Comparison of ENCODE assay signal across 25 cellular contexts in the genomic region with DNA sequence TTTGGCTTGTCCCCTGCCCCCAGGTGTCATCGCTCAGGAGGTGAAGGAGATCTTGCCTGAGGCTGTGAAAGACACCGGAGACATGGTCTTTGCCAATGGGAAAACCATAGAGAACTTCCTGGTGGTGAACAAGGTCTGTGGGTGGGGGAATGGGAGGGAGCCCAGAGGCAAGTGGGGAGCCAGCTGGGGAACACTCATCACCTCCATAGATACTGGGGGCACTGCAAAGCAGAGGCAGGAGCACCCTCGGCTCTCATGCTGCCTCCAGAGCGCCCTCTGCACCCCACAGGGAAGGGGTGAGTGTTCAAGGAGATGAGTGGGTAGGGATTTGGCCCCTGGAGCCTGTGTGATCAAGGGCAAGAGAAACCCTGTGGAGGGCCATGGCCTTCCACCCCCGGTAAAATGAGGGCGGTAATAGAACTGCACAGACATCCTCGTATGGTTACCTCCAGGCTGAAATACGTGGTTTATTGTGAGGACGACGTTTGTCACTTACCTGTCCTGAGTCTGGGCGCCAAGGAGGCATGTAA. TPM values are rescaled to one million over a fixed set of nuclear protein-coding genes. Genes with fewer than 3 reads are reported as not detected.
DNase-seq lines count a peak whose midpoint lies in the region; ATAC-seq and TF ChIP-seq lines count a peak whose summit lies in the region.
"Had no signal": no experiment of that assay in that cellular context is flagged by ENCODE, and none has a peak within 500 bp of the region (broad histone marks: within the 10 kb centered on the region; RNA-seq: fewer than 3 reads in every experiment).

No MANE protein-coding gene starts in this region.

- CTCF ChIA-PET in CD4-positive, alpha-beta T cell (lab: Charles Lee) = no interaction called here

- peaks cover 13% of the 10 kb centered on the region for H3K4me1 Mint-ChIP-seq in activated CD4-positive, alpha-beta T cell treated with anti-CD3 and anti-CD28 coated beads, Interleukin-2, amount 10 ng/mL, durations not matched to agents 24 days and 14 days
- peaks cover 16% of the 10 kb centered on the region for H3K4me1 Mint-ChIP-seq in CD4-positive, alpha-beta T cell (ENCODE audit: low read depth)
- H3K4me1 Mint-ChIP-seq in T-helper 17 cell (peaks cover 8% of the 10 kb centered on the region), mesothelial cell of epicardium (peaks cover 30% of the 10 kb centered on the region)

- H3K9me3 Mint-ChIP-seq in activated CD4-positive, alpha-beta T cell treated with anti-CD3 and anti-CD28 coated beads, Interleukin-2, amount 10 ng/mL, durations not matched to agents 24 days and 14 days = no peaks in the 10 kb centered on the region
- no peaks in the 10 kb centered on the region for H3K9me3 Mint-ChIP-seq in CD4-positive, alpha-beta T cell
- no peaks in the 10 kb centered on the region for H3K9me3 Mint-ChIP-seq in mesothelial cell of epicardium
- H3K9me3 Mint-ChIP-seq: activated naive CD4-positive, alpha-beta T cell treated with anti-CD3 and anti-CD28 coated beads, Interleukin-2, amount 50 U/mL, for 24 hours had no signal

- DNase-seq in activated CD4-positive, alpha-beta T cell treated with anti-CD3 and anti-CD28 coated beads, Interleukin-2, amount 10 ng/mL, durations not matched to agents 24 days and 14 days = no peak
- DNase-seq in activated CD4-positive, alpha-beta T cell treated with anti-CD3 and anti-CD28 coated beads, Interleukin-2, amount 50 U/mL, for 1 hour = no peak
- DNase-seq in CD4-positive, alpha-beta T cell = no peak
- DNase-seq in T-helper 17 cell = no peak
- no peak for DNase-seq in mesothelial cell of epicardium (ENCODE audit: low spot score in 2 of 2, unreplicated experiment in 2 of 2)
- DNase-seq in lower leg skin (ENCODE audit: low spot score in 2 of 2) = no peak
- no peak for DNase-seq in Peyer's patch
- DNase-seq: 8988T; activated CD4-positive, alpha-beta T cell treated with anti-CD3 and anti-CD28 coated beads for 1 hour; central memory CD4-positive, alpha-beta T cell; dermis blood vessel endothelial cell; mesendoderm; NCI-H1092 treated with DMSO at 0.1 percent for 48 hours; NCI-H1930; NCI-H526; NK-92 treated with Interleukin-12 subunit alpha and Interleukin-12 subunit beta, amount 100 ng/mL, for 24 hours; occipital lobe; stimulated activated naive CD8-positive, alpha-beta T cell treated with anti-CD3 and anti-CD28 coated beads, Interleukin-15, Interleukin-2, amounts not matched to agents 100 U/mL and 50 U/mL, for 24 hours; T-helper 2 cell; tibial artery had no signal

- H3K27ac ChIP-seq in CD4-positive, alpha-beta T cell (ENCODE audit: low read depth, low read length) = no peak overlapping the region
- H3K27ac ChIP-seq in Peyer's patch = no peak overlapping the region
- H3K27ac ChIP-seq: gastroesophageal sphincter, hepatocyte, SJSA1, tibial artery had no signal

- no peak for ATAC-seq in CD4-positive, alpha-beta T cell (ENCODE audit: poor library complexity)
- ATAC-seq in T-helper 17 cell = no peak
- ATAC-seq in HG03095 (IDR thresholded peaks at IDR 0.05; ENCODE audit: unreplicated experiment) = no peak
- ATAC-seq: gastroesophageal sphincter; stimulated activated naive CD8-positive, alpha-beta T cell treated with anti-CD3 and anti-CD28 coated beads, Interleukin-15, Interleukin-2, amounts not matched to agents 100 U/mL and 50 U/mL, for 24 hours had no signal

- H3K27ac Mint-ChIP-seq in activated CD4-positive, alpha-beta T cell treated with anti-CD3 and anti-CD28 coated beads, Interleukin-2, amount 10 ng/mL, durations not matched to agents 24 days and 14 days = no peak overlapping the region
- no peak overlapping the region for H3K27ac Mint-ChIP-seq in CD4-positive, alpha-beta T cell
- H3K27ac Mint-ChIP-seq in T-helper 17 cell (no peak overlapping the region), mesothelial cell of epicardium (peak overlapping the region; percentile 86)
- H3K27ac Mint-ChIP-seq: activated naive CD4-positive, alpha-beta T cell treated with anti-CD3 and anti-CD28 coated beads, Interleukin-2, amount 50 U/mL, for 24 hours had no signal

- no peaks in the 10 kb centered on the region for H3K36me3 Mint-ChIP-seq in activated CD4-positive, alpha-beta T cell treated with anti-CD3 and anti-CD28 coated beads, Interleukin-2, amount 10 ng/mL, durations not matched to agents 24 days and 14 days (ENCODE audit: low read depth)
- no peaks in the 10 kb centered on the region for H3K36me3 Mint-ChIP-seq in CD4-positive, alpha-beta T cell (ENCODE audit: low read depth)
- H3K36me3 Mint-ChIP-seq in T-helper 17 cell (ENCODE audit: low read depth) = no peaks in the 10 kb centered on the region
- H3K36me3 Mint-ChIP-seq in mesothelial cell of epicardium = peaks cover 30% of the 10 kb centered on the region
- H3K36me3 Mint-ChIP-seq: activated naive CD4-positive, alpha-beta T cell treated with anti-CD3 and anti-CD28 coated beads, Interleukin-2, amount 50 U/mL, for 24 hours had no signal

- POLR2A ChIA-PET in CD4-positive, alpha-beta T cell (lab: Charles Lee) = no interaction called here

- intact Hi-C loops in activated CD4-positive, alpha-beta T cell treated with anti-CD3 and anti-CD28 coated beads, Interleukin-2, amount 10 ng/mL, durations not matched to agents 24 days and 14 days (cut with micrococcal nuclease) = no loop called here
- intact Hi-C loops in CD4-positive, alpha-beta T cell (cut with DNase I, micrococcal nuclease) = no loop called here
- intact Hi-C loops in lower leg skin (cut with DNase I; ENCODE audit: low total_unique reads) = no loop called here

- 78 to 89% methylated on average over 9 to 11 of the region's 11 CpGs for WGBS in lower leg skin, 2 donors

- TF ChIP-seq CTCF in CD4-positive, alpha-beta T cell (IDR thresholded peaks at IDR 0.05) = no peak
- TF ChIP-seq CTCF in mesothelial cell of epicardium (IDR thresholded peaks at IDR 0.05; ENCODE audit: unreplicated experiment) (no peak), lower leg skin (IDR thresholded peaks at IDR 0.05) (no peak), Peyer's patch (IDR thresholded peaks at IDR 0.05) (no peak)

- TF ChIP-seq POLR2A in lower leg skin (IDR thresholded peaks at IDR 0.05) = no peak
- no peak for TF ChIP-seq POLR2A in Peyer's patch (IDR thresholded peaks at IDR 0.05)

- peaks cover 0 to 42% (median 0%) of the 10 kb centered on the region in 3 donors for H3K36me3 ChIP-seq in Peyer's patch

- H3K27me3 Mint-ChIP-seq in activated CD4-positive, alpha-beta T cell treated with anti-CD3 and anti-CD28 coated beads, Interleukin-2, amount 10 ng/mL, durations not matched to agents 24 days and 14 days = no peaks in the 10 kb centered on the region
- no peaks in the 10 kb centered on the region for H3K27me3 Mint-ChIP-seq in CD4-positive, alpha-beta T cell
- H3K27me3 Mint-ChIP-seq in T-helper 17 cell (no peaks in the 10 kb centered on the region), mesothelial cell of epicardium (ENCODE audit: low read depth) (no peaks in the 10 kb centered on the region)
- H3K27me3 Mint-ChIP-seq: activated naive CD4-positive, alpha-beta T cell treated with anti-CD3 and anti-CD28 coated beads, Interleukin-2, amount 50 U/mL, for 24 hours had no signal

- no peaks in the 10 kb centered on the region for H3K9me3 ChIP-seq in CD4-positive, alpha-beta T cell (ENCODE audit: control insufficient read depth, low read length)
- H3K9me3 ChIP-seq in T-helper 17 cell (ENCODE audit: control insufficient read depth, low read length, poor library complexity, severe bottlenecking) (no peaks in the 10 kb centered on the region), Peyer's patch (no peaks in the 10 kb centered on the region)
- H3K9me3 ChIP-seq: gastroesophageal sphincter, SJSA1, tibial artery had no signal

- peaks cover 0 to 6% (median 0%) of the 10 kb centered on the region in 4 donors for H3K4me1 ChIP-seq in Peyer's patch
- H3K4me1 ChIP-seq: SJSA1 had no signal

- H3K4me3 ChIP-seq in lower leg skin (ENCODE audit: low read depth, poor library complexity, severe bottlenecking) (no peak overlapping the region), Peyer's patch (no peak overlapping the region)
- H3K4me3 ChIP-seq: hepatocyte, SJSA1 had no signal

- no peaks in the 10 kb centered on the region for H3K27me3 ChIP-seq in CD4-positive, alpha-beta T cell (ENCODE audit: control insufficient read depth, insufficient read depth, low read length)
- no peaks in the 10 kb centered on the region for H3K27me3 ChIP-seq in Peyer's patch
- H3K27me3 ChIP-seq: hepatocyte, SJSA1 had no signal

- peak overlapping the region; percentile 64 for H3K4me3 Mint-ChIP-seq in activated CD4-positive, alpha-beta T cell treated with anti-CD3 and anti-CD28 coated beads, Interleukin-2, amount 10 ng/mL, durations not matched to agents 24 days and 14 days
- peak overlapping the region; percentile 68 for H3K4me3 Mint-ChIP-seq in CD4-positive, alpha-beta T cell
- H3K4me3 Mint-ChIP-seq in T-helper 17 cell (peak overlapping the region; percentile 84), mesothelial cell of epicardium (no peak overlapping the region)

RNA-seq across cellular contexts. Expression of a gene that starts 14.0 kb away (rescaled TPM):
- 179 and 187 TPM in 2 replicates for total RNA-seq in activated CD4-positive, alpha-beta T cell treated with anti-CD3 and anti-CD28 coated beads, Interleukin-2, amount 10 ng/mL, durations not matched to agents 24 days and 14 days
- 10 to 100 TPM; 55.2 to 56.0 TPM for total RNA-seq in CD4-positive, alpha-beta T cell
- total RNA-seq in T-helper 17 cell = 10 to 100 TPM; 68.4 to 77.6 TPM
- 139 to 154 TPM (median 148 TPM) in 3 replicates for total RNA-seq in mesothelial cell of epicardium
- total RNA-seq in lower leg skin = 10 to 100 TPM; 33.6 to 42.8 (median 36.6) TPM
- 10 to 100 TPM in 3 of 4 donors, not detected in 1; 28.7 to 34.7 (median 34.5) TPM for total RNA-seq in Peyer's patch

RNA-seq across cellular contexts. Expression of a gene that starts 14.3 kb away (rescaled TPM):
- total RNA-seq in activated CD4-positive, alpha-beta T cell treated with anti-CD3 and anti-CD28 coated beads, Interleukin-2, amount 10 ng/mL, durations not matched to agents 24 days and 14 days = 144 and 152 TPM in 2 replicates
- 1 to 10 TPM; 7.5 to 9.1 TPM for total RNA-seq in CD4-positive, alpha-beta T cell
- total RNA-seq in T-helper 17 cell (10 to 100 TPM in 1 of 2 donors, 1 to 10 TPM in 1; 9.7 to 13.0 TPM), mesothelial cell of epicardium (19.5 to 20.9 TPM (median 20.3 TPM) in 3 replicates), lower leg skin (1 to 10 TPM; 7.9 to 9.1 (median 8.8) TPM), Peyer's patch (10 to 100 TPM in 1 of 4 donors, 1 to 10 TPM in 3; 4.3 to 33.0 (median 8.8) TPM)

RNA-seq across cellular contexts. Expression of a gene that starts 26.0 kb away (rescaled TPM):
- total RNA-seq in activated CD4-positive, alpha-beta T cell treated with anti-CD3 and anti-CD28 coated beads, Interleukin-2, amount 10 ng/mL, durations not matched to agents 24 days and 14 days = 1.1 and 1.2 TPM in 2 replicates
- total RNA-seq in CD4-positive, alpha-beta T cell = under 1 TPM; 0.31 to 0.49 TPM
- total RNA-seq in T-helper 17 cell (1 to 10 TPM in 1 of 2 donors, under 1 TPM in 1; 0.47 to 1.5 TPM), mesothelial cell of epicardium (401 to 436 TPM (median 428 TPM) in 3 replicates), lower leg skin (1 to 10 TPM in 2 of 4 donors, under 1 TPM in 1, not detected in 1; 0.23 to 2.6 (median 1.4) TPM), Peyer's patch (10 to 100 TPM; 18.2 to 80.9 (median 49.9) TPM)

RNA-seq across cellular contexts. Expression of a gene that starts 38.4 kb away (rescaled TPM):
- 92.5 and 94.7 TPM in 2 replicates for total RNA-seq in activated CD4-positive, alpha-beta T cell treated with anti-CD3 and anti-CD28 coated beads, Interleukin-2, amount 10 ng/mL, durations not matched to agents 24 days and 14 days
- total RNA-seq in CD4-positive, alpha-beta T cell = under 1 TPM; 0.56 to 0.77 TPM
- total RNA-seq in T-helper 17 cell (1 to 10 TPM; 1.2 to 4.6 TPM), mesothelial cell of epicardium (108 to 115 TPM (median 108 TPM) in 3 replicates), lower leg skin (10 to 100 TPM in 2 of 4 donors, 1 to 10 TPM in 2; 7.3 to 58.6 (median 21.8) TPM), Peyer's patch (1 to 10 TPM; 4.9 to 9.9 (median 6.7) TPM)

RNA-seq across cellular contexts. Expression of a gene that starts 49.7 kb away (rescaled TPM):
- 278 and 283 TPM in 2 replicates for total RNA-seq in activated CD4-positive, alpha-beta T cell treated with anti-CD3 and anti-CD28 coated beads, Interleukin-2, amount 10 ng/mL, durations not matched to agents 24 days and 14 days
- total RNA-seq in CD4-positive, alpha-beta T cell = under 1 TPM; 0.08 to 0.33 TPM
- 10 to 100 TPM in 1 of 2 donors, 1 to 10 TPM in 1; 5.2 to 15.7 TPM for total RNA-seq in T-helper 17 cell
- 317 to 337 TPM (median 324 TPM) in 3 replicates for total RNA-seq in mesothelial cell of epicardium
- total RNA-seq in lower leg skin = 100 to 1,000 TPM in 2 of 4 donors, 10 to 100 TPM in 2; 15.4 to 540 (median 173) TPM
- total RNA-seq in Peyer's patch = 10 to 100 TPM in 2 of 4 donors, 1 to 10 TPM in 2; 1.6 to 30.7 (median 12.0) TPM
